ENCODE assay signal across 8 cellular contexts in the genomic region with DNA sequence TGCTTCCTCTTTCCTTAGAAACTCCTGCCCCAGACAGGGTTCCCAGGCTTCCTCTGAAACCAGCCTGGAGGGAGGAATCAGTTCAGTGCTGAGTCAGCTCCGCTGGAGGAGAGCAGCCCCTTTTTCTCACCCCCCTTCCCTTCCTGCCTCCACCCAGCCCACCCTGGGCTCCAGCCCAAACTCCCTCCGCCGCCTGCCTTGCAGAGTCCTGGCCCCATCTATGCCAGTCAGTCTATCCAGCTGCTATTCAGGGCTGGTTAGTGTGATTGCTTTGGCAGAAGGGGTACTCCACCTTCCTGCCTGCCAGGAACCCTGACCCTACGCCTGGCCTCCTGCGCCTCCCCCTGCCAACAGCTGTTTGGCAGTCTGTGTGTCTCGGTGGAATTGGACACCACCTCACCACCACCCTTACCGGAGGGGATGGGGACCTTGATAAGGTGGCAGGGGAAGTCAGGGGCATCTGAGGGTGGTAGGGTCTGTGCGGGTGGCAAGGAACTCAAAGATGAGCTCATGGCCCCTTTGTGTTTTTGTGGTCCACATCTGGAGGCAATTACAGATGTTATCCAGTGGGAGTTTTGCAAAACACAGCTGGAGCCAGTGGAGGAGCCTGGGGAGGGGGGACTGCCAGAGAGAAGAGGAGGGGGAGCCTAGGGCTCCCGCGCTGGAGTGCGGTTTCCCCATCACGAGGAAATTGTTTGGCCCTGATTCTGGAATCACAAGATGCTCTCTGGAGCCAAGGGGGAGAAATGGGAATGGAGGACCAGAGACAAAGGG. TPM values are rescaled to one million over a fixed set of nuclear protein-coding genes. Genes with fewer than 3 reads are reported as not detected.
A peak's percentile ranks its signal among the peaks of the same experiment; 100 is the strongest.
DNase-seq lines count a peak whose midpoint lies in the region; ATAC-seq, FAIRE-seq and TF ChIP-seq lines count a peak whose summit lies in the region.

No MANE protein-coding gene starts in this region.

- intact Hi-C loops in colonic mucosa (cut with DNase I) = no loop called here
- intact Hi-C loops in lower leg skin (cut with DNase I; ENCODE audit: low total_unique reads) = no loop called here
- intact Hi-C loops in transverse colon (cut with DNase I; ENCODE audit: low total_unique reads) = no loop called here

- no peak for TF ChIP-seq POLR2A in lower leg skin (IDR thresholded peaks at IDR 0.05)
- no peak for TF ChIP-seq POLR2A in transverse colon (IDR thresholded peaks at IDR 0.05)

- WGBS in lower leg skin, 2 donors = 10 to 12% methylated on average over 11 to 12 of the region's 12 CpGs
- 51% methylated on average over 12 of the region's 12 CpGs; no CpG with 5 or more reads in 1 of the 2 donors for WGBS in transverse colon (ENCODE audit: low coverage in 1 of 2), 2 donors

- no peak for ATAC-seq in HG02763 (IDR thresholded peaks at IDR 0.05; ENCODE audit: unreplicated experiment)

- FAIRE-seq in D721Med (lab: Jason Lieb, UNC) = no peak

- peaks cover 12% of the 10 kb centered on the region for H3K36me3 ChIP-seq in MG63
- H3K36me3 ChIP-seq in colonic mucosa = no peaks in the 10 kb centered on the region
- H3K36me3 ChIP-seq in transverse colon = peaks cover 0 to 27% (median 3%) of the 10 kb centered on the region in 4 donors

- H3K4me1 ChIP-seq in colonic mucosa (peaks cover 8% of the 10 kb centered on the region), transverse colon (peaks cover 39 to 76% (median 60%) of the 10 kb centered on the region in 4 donors)

- no peaks in the 10 kb centered on the region for H3K9me3 ChIP-seq in MG63
- H3K9me3 ChIP-seq in colonic mucosa = no peaks in the 10 kb centered on the region
- H3K9me3 ChIP-seq in transverse colon = no peaks in the 10 kb centered on the region

- in situ Hi-C loops in transverse colon (cut with MboI; ENCODE audit: low pct_ligation_motif_present in 1 of 4, low pct_unique_long_range_greater_than_20kb in 1 of 4, low sequenced_read_pairs in 3 of 4) = loop anchor here in 2 of 4 donors (10.0 to 25.0 kb wide), 2 partner anchors 261 to 284 kb away; partner anchors contain the start of genes ABHD4 (in 1 of the 2) and DAD1 (in 1 of the 2)

- H3K4me3 ChIP-seq in MG63 = no peak overlapping the region
- no peak overlapping the region for H3K4me3 ChIP-seq in colonic mucosa
- H3K4me3 ChIP-seq in lower leg skin (ENCODE audit: low read depth, poor library complexity, severe bottlenecking) = no peak overlapping the region
- H3K4me3 ChIP-seq in transverse colon = no peak overlapping the region

- TF ChIP-seq EP300 in transverse colon (IDR thresholded peaks at IDR 0.05; ENCODE audit: low read depth) = no peak

- peak overlapping the region; percentile 80 for H3K27ac ChIP-seq in colonic mucosa
- peak overlapping the region; percentile 76 to 92 (median 85) for H3K27ac ChIP-seq in transverse colon

- H3K27me3 ChIP-seq in MG63 (no peaks in the 10 kb centered on the region), colonic mucosa (no peaks in the 10 kb centered on the region), transverse colon (no peaks in the 10 kb centered on the region)

- TF ChIP-seq CTCF in colonic mucosa (IDR thresholded peaks at IDR 0.05) (no peak), lower leg skin (IDR thresholded peaks at IDR 0.05) (no peak), transverse colon (IDR thresholded peaks at IDR 0.05) (no peak), D721Med (IDR thresholded peaks at IDR 0.05; ENCODE audit: insufficient read depth, missing control alignments) (no peak)

- peak overlapping the region; percentile 3 to 46 for H3K9ac ChIP-seq in colonic mucosa (ENCODE audit: low read depth in 2 of 2, low read length in 2 of 2)

- DNase-seq in MG63 (peak; percentile 96), colonic mucosa (peak; percentile 46), lower leg skin (ENCODE audit: low spot score in 2 of 2) (peak; percentile 75 to 97), transverse colon (peak; percentile 56), D721Med (ENCODE audit: insufficient read length, low spot score) (no peak), GOT3 (lab: John Stamatoyannopoulos, UW) (no peak), NCI-H774 (lab: John Stamatoyannopoulos, UW) (no peak)

RNA-seq across cellular contexts. Expression of gene MMP14, which starts 12.2 kb away (rescaled TPM):
- 85.2 and 124 TPM in 2 replicates for total RNA-seq in MG63 (2014; rRNA removed; shearing (Covaris generic); ENCODE audit: low replicate concordance)
- 10 to 100 TPM; 59.1 to 82.8 TPM for total RNA-seq in colonic mucosa
- total RNA-seq in lower leg skin = 100 to 1,000 TPM; 135 to 190 (median 151) TPM
- 10 to 100 TPM; 59.5 to 91.6 (median 73.1) TPM for total RNA-seq in transverse colon

RNA-seq across cellular contexts. Expression of gene MRPL52, which starts 18.9 kb away (rescaled TPM):
- 22.1 and 92.8 TPM in 2 replicates for total RNA-seq in MG63 (2014; rRNA removed; shearing (Covaris generic); ENCODE audit: low replicate concordance)
- total RNA-seq in colonic mucosa (100 to 1,000 TPM in 1 of 2 donors, 10 to 100 TPM in 1; 79.1 to 156 TPM), lower leg skin (100 to 1,000 TPM in 1 of 4 donors, 10 to 100 TPM in 3; 24.8 to 230 (median 41.4) TPM), transverse colon (10 to 100 TPM in 2 of 4 donors, 1 to 10 TPM in 1, not detected in 1; 7.5 to 44.3 (median 23.8) TPM)

RNA-seq across cellular contexts. Expression of gene LRP10, which starts 23.0 kb away (rescaled TPM):
- total RNA-seq in MG63 (2014; rRNA removed; shearing (Covaris generic); ENCODE audit: low replicate concordance) = 6.4 and 21.9 TPM in 2 replicates
- total RNA-seq in colonic mucosa (100 to 1,000 TPM; 204 to 222 TPM), lower leg skin (100 to 1,000 TPM; 148 to 209 (median 167) TPM), transverse colon (100 to 1,000 TPM in 3 of 4 donors, 10 to 100 TPM in 1; 88.8 to 232 (median 180) TPM)

RNA-seq across cellular contexts. Expression of gene SLC7A7, which starts 33.3 kb away (rescaled TPM):
- total RNA-seq in MG63 (2014; rRNA removed; shearing (Covaris generic); ENCODE audit: low replicate concordance) = 4.0 TPM in 1 of 2 replicates, not detected in the other
- total RNA-seq in colonic mucosa (1 to 10 TPM; 2.7 to 7.0 TPM), lower leg skin (10 to 100 TPM in 1 of 4 donors, 1 to 10 TPM in 3; 1.1 to 12.8 (median 6.5) TPM), transverse colon (10 to 100 TPM in 3 of 4 donors, under 1 TPM in 1; 1.00 to 67.0 (median 33.6) TPM)

RNA-seq across cellular contexts. Expression of gene REM2, which starts 34.4 kb away (rescaled TPM):
- not detected in 2 replicates for total RNA-seq in MG63 (2014; rRNA removed; shearing (Covaris generic); ENCODE audit: low replicate concordance)
- total RNA-seq in colonic mucosa (under 1 TPM; 0.24 to 0.30 TPM), lower leg skin (1 to 10 TPM in 2 of 4 donors, under 1 TPM in 2; 0.52 to 2.5 (median 1.5) TPM), transverse colon (1 to 10 TPM in 2 of 4 donors, under 1 TPM in 1, not detected in 1; 0.27 to 5.2 (median 2.1) TPM)

Comparison
In these comparisons a context has a peak if more than half of its experiments do, and no peak if none do; other contexts are left out.
1. DNase-seq: peak in MG63 (single experiment), colonic mucosa (single experiment), lower leg skin (2 of 2) and transverse colon (single experiment); none in D721Med (single experiment), GOT3 (single experiment) and NCI-H774 (single experiment).